ENCODE assay signal across 15 cellular contexts in genomic region chr11:109155291-109155690, GRCh38.
DNase-seq lines count a peak whose midpoint lies in the region; ATAC-seq, FAIRE-seq and TF ChIP-seq lines count a peak whose summit lies in the region.
"Had no signal": no experiment of that assay in that cellular context is flagged by ENCODE, and none has a peak within 500 bp of the region (broad histone marks: within the 10 kb centered on the region; RNA-seq: fewer than 3 reads in every experiment).

No MANE protein-coding gene starts in this region.

- H3K9me3 Mint-ChIP-seq in T-helper 2 cell treated with Interferon-gamma antibody and Interleukin-4, amounts not matched to agents 5 μg/mL and 100 μg/mL, for 36 hours, result peaks cover 9% of the 10 kb centered on the region

- DNase-seq in D721Med (ENCODE audit: insufficient read length, low spot score) (no peak), islet precursor cell (no peak), C1 segment of cervical spinal cord (lab: John Stamatoyannopoulos, UW) (no peak)
- no peak for DNase-seq in T-helper 2 cell treated with Interferon-gamma antibody and Interleukin-4, amounts not matched to agents 5 μg/mL and 100 μg/mL, for 36 hours (ENCODE audit: low spot score)
- DNase-seq: aorta; CD4-positive, alpha-beta T cell; colonic mucosa; heart left ventricle; NK-92 treated with Interleukin-12 subunit alpha and Interleukin-12 subunit beta, amount 100 ng/mL, for 24 hours; occipital lobe had no signal

- peaks cover 3% of the 10 kb centered on the region for H3K4me1 Mint-ChIP-seq in T-helper 2 cell treated with Interferon-gamma antibody and Interleukin-4, amounts not matched to agents 5 μg/mL and 100 μg/mL, for 36 hours (ENCODE audit: low read depth)

- no peaks in the 10 kb centered on the region for H3K36me3 Mint-ChIP-seq in T-helper 2 cell treated with Interferon-gamma antibody and Interleukin-4, amounts not matched to agents 5 μg/mL and 100 μg/mL, for 36 hours (ENCODE audit: low read depth)

- peak; percentile 79 for ATAC-seq in GM19043 (IDR thresholded peaks at IDR 0.05; ENCODE audit: low read depth, unreplicated experiment)
- ATAC-seq in GM21723 (IDR thresholded peaks at IDR 0.05; ENCODE audit: unreplicated experiment), result peak; percentile 77
- ATAC-seq in HG03378 (IDR thresholded peaks at IDR 0.05; ENCODE audit: unreplicated experiment), result peak; percentile 81
- no peak for ATAC-seq in SK-N-SH treated with all-trans-retinoic acid at 6 μM for 48 hours
- ATAC-seq: heart left ventricle had no signal

- TF ChIP-seq CTCF in D721Med (IDR thresholded peaks at IDR 0.05; ENCODE audit: insufficient read depth, missing control alignments), result no peak

- H3K4me3 Mint-ChIP-seq in T-helper 2 cell treated with Interferon-gamma antibody and Interleukin-4, amounts not matched to agents 5 μg/mL and 100 μg/mL, for 36 hours, result no peak overlapping the region
- H3K4me3 Mint-ChIP-seq: CD4-positive, alpha-beta T cell had no signal

- peak; percentile 6 for FAIRE-seq in D721Med (lab: Jason Lieb, UNC)

- H3K27ac Mint-ChIP-seq in T-helper 2 cell treated with Interferon-gamma antibody and Interleukin-4, amounts not matched to agents 5 μg/mL and 100 μg/mL, for 36 hours, result no peak overlapping the region
- H3K27ac Mint-ChIP-seq: activated T-helper 2 cell treated with anti-CD3 and anti-CD28 coated beads, Interferon-gamma antibody, Interleukin-2, Interleukin-4, amounts not matched to agents 10 μg/mL and 5 μg/mL and 100 μg/mL, durations not matched to agents 14 hours and 24 hours and 36 hours; CD4-positive, alpha-beta T cell had no signal

- H3K27me3 Mint-ChIP-seq in T-helper 2 cell treated with Interferon-gamma antibody and Interleukin-4, amounts not matched to agents 5 μg/mL and 100 μg/mL, for 36 hours (ENCODE audit: low read depth), result no peaks in the 10 kb centered on the region
- H3K27me3 Mint-ChIP-seq: CD4-positive, alpha-beta T cell had no signal

TF ChIP-seq in SK-N-SH treated with all-trans-retinoic acid at 6 μM for 48 hours, 23 proteins besides CTCF, POLR2A, EP300 and RAD21:
- TF ChIP-seq TCF4 (CRISPR knock-in tag; IDR thresholded peaks at IDR 0.05; ENCODE audit: borderline replicate concordance) (no peak), ESRRG (CRISPR knock-in tag; IDR thresholded peaks at IDR 0.05) (no peak), CSDC2 (CRISPR knock-in tag; IDR thresholded peaks at IDR 0.05) (no peak), PPARA (CRISPR knock-in tag; IDR thresholded peaks at IDR 0.05; ENCODE audit: borderline replicate concordance) (no peak), RARB (CRISPR knock-in tag; IDR thresholded peaks at IDR 0.05) (no peak), ZNF565 (CRISPR knock-in tag; conservative IDR thresholded peaks at IDR 0.05; ENCODE audit: low read depth) (no peak), SNAI2 (CRISPR knock-in tag; IDR thresholded peaks at IDR 0.05) (no peak), ZFP3 (CRISPR knock-in tag; IDR thresholded peaks at IDR 0.05) (no peak), ARNTL (CRISPR knock-in tag; IDR thresholded peaks at IDR 0.05; ENCODE audit: borderline replicate concordance, low read depth) (no peak), TOX (CRISPR knock-in tag; IDR thresholded peaks at IDR 0.05; ENCODE audit: borderline replicate concordance) (no peak), CREB5 (CRISPR knock-in tag; IDR thresholded peaks at IDR 0.05; ENCODE audit: low read depth) (no peak), GLIS3 (CRISPR knock-in tag; IDR thresholded peaks at IDR 0.05) (no peak), ZNF8 (CRISPR knock-in tag; IDR thresholded peaks at IDR 0.05) (no peak), ISL1 (CRISPR knock-in tag; IDR thresholded peaks at IDR 0.05) (no peak), ZFP30 (CRISPR knock-in tag; IDR thresholded peaks at IDR 0.05) (no peak), ZNF70 (CRISPR knock-in tag; IDR thresholded peaks at IDR 0.05) (no peak), BACH2 (CRISPR knock-in tag; IDR thresholded peaks at IDR 0.05; ENCODE audit: borderline replicate concordance) (no peak)
- TF ChIP-seq, protein P1, sequence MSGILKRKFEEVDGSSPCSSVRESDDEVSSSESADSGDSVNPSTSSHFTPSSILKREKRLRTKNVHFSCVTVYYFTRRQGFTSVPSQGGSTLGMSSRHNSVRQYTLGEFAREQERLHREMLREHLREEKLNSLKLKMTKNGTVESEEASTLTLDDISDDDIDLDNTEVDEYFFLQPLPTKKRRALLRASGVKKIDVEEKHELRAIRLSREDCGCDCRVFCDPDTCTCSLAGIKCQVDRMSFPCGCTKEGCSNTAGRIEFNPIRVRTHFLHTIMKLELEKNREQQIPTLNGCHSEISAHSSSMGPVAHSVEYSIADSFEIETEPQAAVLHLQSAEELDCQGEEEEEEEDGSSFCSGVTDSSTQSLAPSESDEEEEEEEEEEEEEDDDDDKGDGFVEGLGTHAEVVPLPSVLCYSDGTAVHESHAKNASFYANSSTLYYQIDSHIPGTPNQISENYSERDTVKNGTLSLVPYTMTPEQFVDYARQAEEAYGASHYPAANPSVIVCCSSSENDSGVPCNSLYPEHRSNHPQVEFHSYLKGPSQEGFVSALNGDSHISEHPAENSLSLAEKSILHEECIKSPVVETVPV (CRISPR knock-in tag; IDR thresholded peaks at IDR 0.05), result no peak
- TF ChIP-seq, protein P2, sequence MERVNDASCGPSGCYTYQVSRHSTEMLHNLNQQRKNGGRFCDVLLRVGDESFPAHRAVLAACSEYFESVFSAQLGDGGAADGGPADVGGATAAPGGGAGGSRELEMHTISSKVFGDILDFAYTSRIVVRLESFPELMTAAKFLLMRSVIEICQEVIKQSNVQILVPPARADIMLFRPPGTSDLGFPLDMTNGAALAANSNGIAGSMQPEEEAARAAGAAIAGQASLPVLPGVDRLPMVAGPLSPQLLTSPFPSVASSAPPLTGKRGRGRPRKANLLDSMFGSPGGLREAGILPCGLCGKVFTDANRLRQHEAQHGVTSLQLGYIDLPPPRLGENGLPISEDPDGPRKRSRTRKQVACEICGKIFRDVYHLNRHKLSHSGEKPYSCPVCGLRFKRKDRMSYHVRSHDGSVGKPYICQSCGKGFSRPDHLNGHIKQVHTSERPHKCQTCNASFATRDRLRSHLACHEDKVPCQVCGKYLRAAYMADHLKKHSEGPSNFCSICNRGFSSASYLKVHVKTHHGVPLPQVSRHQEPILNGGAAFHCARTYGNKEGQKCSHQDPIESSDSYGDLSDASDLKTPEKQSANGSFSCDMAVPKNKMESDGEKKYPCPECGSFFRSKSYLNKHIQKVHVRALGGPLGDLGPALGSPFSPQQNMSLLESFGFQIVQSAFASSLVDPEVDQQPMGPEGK (CRISPR knock-in tag; IDR thresholded peaks at IDR 0.05; ENCODE audit: borderline replicate concordance), result no peak
